Comparison of ENCODE assay signal across 8 cellular contexts in genomic region chr14:95320076-95320895, GRCh38. TPM values are rescaled to one million over a fixed set of nuclear protein-coding genes. Genes with fewer than 3 reads are reported as not detected.
DNase-seq lines count a peak whose midpoint lies in the region; ATAC-seq and TF ChIP-seq lines count a peak whose summit lies in the region.

No MANE protein-coding gene starts in this region.

- intact Hi-C loops in activated CD4-positive, alpha-beta T cell treated with anti-CD3 and anti-CD28 coated beads, Interleukin-2, amount 10 ng/mL, durations not matched to agents 24 days and 14 days (cut with micrococcal nuclease), result no loop called here

- H3K36me3 Mint-ChIP-seq in activated CD4-positive, alpha-beta T cell treated with anti-CD3 and anti-CD28 coated beads, Interleukin-2, amount 10 ng/mL, durations not matched to agents 24 days and 14 days (ENCODE audit: low read depth), result no peaks in the 10 kb centered on the region
- no peaks in the 10 kb centered on the region for H3K36me3 Mint-ChIP-seq in stimulated activated naive B cell treated with anti-CD40 and anti-IgM and Interleukin-4, amounts not matched to agents 10 μg/mL and 1 μg/mL and 100 μg/mL, for 72 hours

- no peaks in the 10 kb centered on the region for H3K36me3 ChIP-seq in right atrium auricular region

- H3K9me3 ChIP-seq in right atrium auricular region, result no peaks in the 10 kb centered on the region

- peak in 1 of 2 donors; percentile 5 for ATAC-seq in stimulated activated naive B cell treated with anti-CD40 and anti-IgM and Interleukin-4, amounts not matched to agents 10 μg/mL and 1 μg/mL and 100 μg/mL, for 72 hours (replicated peaks)
- ATAC-seq in GM18861 (IDR thresholded peaks at IDR 0.05; ENCODE audit: unreplicated experiment), result no peak

- no peaks in the 10 kb centered on the region for H3K27me3 ChIP-seq in right atrium auricular region

- H3K4me1 Mint-ChIP-seq in activated CD4-positive, alpha-beta T cell treated with anti-CD3 and anti-CD28 coated beads, Interleukin-2, amount 10 ng/mL, durations not matched to agents 24 days and 14 days, result peaks cover 8% of the 10 kb centered on the region
- H3K4me1 Mint-ChIP-seq in stimulated activated naive B cell treated with anti-CD40 and anti-IgM and Interleukin-4, amounts not matched to agents 10 μg/mL and 1 μg/mL and 100 μg/mL, for 72 hours, result peaks cover 28 to 37% of the 10 kb centered on the region in 2 donors

- H3K9me3 Mint-ChIP-seq in activated CD4-positive, alpha-beta T cell treated with anti-CD3 and anti-CD28 coated beads, Interleukin-2, amount 10 ng/mL, durations not matched to agents 24 days and 14 days, result no peaks in the 10 kb centered on the region
- H3K9me3 Mint-ChIP-seq in stimulated activated naive B cell treated with anti-CD40 and anti-IgM and Interleukin-4, amounts not matched to agents 10 μg/mL and 1 μg/mL and 100 μg/mL, for 72 hours, result no peaks in the 10 kb centered on the region

- H3K27me3 Mint-ChIP-seq in activated CD4-positive, alpha-beta T cell treated with anti-CD3 and anti-CD28 coated beads, Interleukin-2, amount 10 ng/mL, durations not matched to agents 24 days and 14 days, result peaks cover 49% of the 10 kb centered on the region
- H3K27me3 Mint-ChIP-seq in stimulated activated naive B cell treated with anti-CD40 and anti-IgM and Interleukin-4, amounts not matched to agents 10 μg/mL and 1 μg/mL and 100 μg/mL, for 72 hours, result no peaks in the 10 kb centered on the region

- H3K4me3 ChIP-seq in WI38 (ENCODE audit: low read depth, low read length) (peak overlapping the region; percentile 17; the same call in 1 of the 2 replicates), right atrium auricular region (peak overlapping the region; percentile 41 to 53)

- H3K27ac Mint-ChIP-seq in activated CD4-positive, alpha-beta T cell treated with anti-CD3 and anti-CD28 coated beads, Interleukin-2, amount 10 ng/mL, durations not matched to agents 24 days and 14 days, result no peak overlapping the region
- H3K27ac Mint-ChIP-seq in stimulated activated naive B cell treated with anti-CD40 and anti-IgM and Interleukin-4, amounts not matched to agents 10 μg/mL and 1 μg/mL and 100 μg/mL, for 72 hours, result peak overlapping the region; percentile 67

- peaks cover 0 to 17% of the 10 kb centered on the region in 2 donors for H3K4me1 ChIP-seq in right atrium auricular region

- DNase-seq in activated CD4-positive, alpha-beta T cell treated with anti-CD3 and anti-CD28 coated beads, Interleukin-2, amount 10 ng/mL, durations not matched to agents 24 days and 14 days, result no peak
- no peak for DNase-seq in activated CD4-positive, alpha-beta T cell treated with anti-CD3 and anti-CD28 coated beads, Interleukin-2, amount 50 U/mL, for 4 hours
- DNase-seq in right atrium auricular region (ENCODE audit: low spot score) (no peak), germinal center (ENCODE audit: low spot score) (no peak), GM20000 (ENCODE audit: low spot score) (no peak)
- no peak for DNase-seq in stimulated activated naive B cell treated with anti-CD40 and anti-IgM and Interleukin-4, amounts not matched to agents 10 μg/mL and 1 μg/mL and 100 μg/mL, for 72 hours

- H3K4me3 Mint-ChIP-seq in activated CD4-positive, alpha-beta T cell treated with anti-CD3 and anti-CD28 coated beads, Interleukin-2, amount 10 ng/mL, durations not matched to agents 24 days and 14 days, result peak overlapping the region; percentile 77
- H3K4me3 Mint-ChIP-seq in stimulated activated naive B cell treated with anti-CD40 and anti-IgM and Interleukin-4, amounts not matched to agents 10 μg/mL and 1 μg/mL and 100 μg/mL, for 72 hours, result peak overlapping the region; percentile 78 to 83

- no peak for TF ChIP-seq CTCF in WI38 (IDR thresholded peaks at IDR 0.05; ENCODE audit: low read depth, low read length)
- no peak for TF ChIP-seq CTCF in right atrium auricular region (IDR thresholded peaks at IDR 0.05)
- no peak for TF ChIP-seq CTCF in GM20000 (IDR thresholded peaks at IDR 0.05; ENCODE audit: extremely low read depth, missing control alignments)

- H3K27ac ChIP-seq in right atrium auricular region, result peak overlapping the region; percentile 67 to 68

RNA-seq across cellular contexts. Expression of gene CLMN, which starts 0.6 kb away (rescaled TPM):
- total RNA-seq in activated CD4-positive, alpha-beta T cell treated with anti-CD3 and anti-CD28 coated beads, Interleukin-2, amount 10 ng/mL, durations not matched to agents 24 days and 14 days, result 1.0 and 1.1 TPM in 2 replicates
- total RNA-seq in right atrium auricular region, result 1 to 10 TPM; 3.4 to 4.0 TPM
